ENCODE assay signal across 8 cellular contexts in genomic region chr14:59190372-59190771, GRCh38. TPM values are rescaled to one million over a fixed set of nuclear protein-coding genes. Genes with fewer than 3 reads are reported as not detected.
DNase-seq lines count a peak whose midpoint lies in the region; ATAC-seq and TF ChIP-seq lines count a peak whose summit lies in the region.

No MANE protein-coding gene starts in this region.

- H3K9me2 ChIP-seq in HCT116 (ENCODE audit: insufficient read depth) (no peaks in the 10 kb centered on the region), OCI-LY7 (ENCODE audit: insufficient read depth, low read length) (no peaks in the 10 kb centered on the region)

- H3K4me2 ChIP-seq in HCT116 (ENCODE audit: low read length) = peak overlapping the region; percentile 95
- peak overlapping the region; percentile 93 for H3K4me2 ChIP-seq in OCI-LY7 (ENCODE audit: low read length)

- H3K9me3 ChIP-seq in HCT116 (ENCODE audit: control insufficient read depth in 1 of 2, insufficient read depth in 1 of 2, low read depth in 1 of 2, low read length in 2 of 2) (no peaks in the 10 kb centered on the region), OCI-LY7 (ENCODE audit: low read length) (no peaks in the 10 kb centered on the region), muscle layer of colon (ENCODE audit: low read length) (no peaks in the 10 kb centered on the region)

- peaks cover 15 to 31% of the 10 kb centered on the region in 2 experiments; a peak in 3 of 4 replicates for H3K4me1 ChIP-seq in HCT116 (ENCODE audit: control insufficient read depth in 1 of 2, insufficient read depth in 2 of 2, low read length in 2 of 2)
- H3K4me1 ChIP-seq in OCI-LY7 (ENCODE audit: insufficient read depth, low read length, poor library complexity, severe bottlenecking) = peaks cover 58% of the 10 kb centered on the region
- peaks cover 39% of the 10 kb centered on the region for H3K4me1 ChIP-seq in muscle layer of colon (ENCODE audit: insufficient read depth, low read length)

- intact Hi-C loops in HCT116 (cut with micrococcal nuclease) = no loop called here
- intact Hi-C loops in OCI-LY7 (cut with micrococcal nuclease; ENCODE audit: unreplicated experiment) = no loop called here
- intact Hi-C loops in posterior cingulate gyrus (cut with DNase I) = no loop called here

- BruUV-seq in HCT116 (replicated peaks; lab: Mats Ljungman, UMichigan) = no TSS peak
- no TSS peak for BruUV-seq in OCI-LY7 (replicated peaks; lab: Mats Ljungman, UMichigan)

- peak overlapping the region; percentile 87 for H2AFZ ChIP-seq in HCT116 (ENCODE audit: low read depth, low read length, poor library complexity, severe bottlenecking)
- peak overlapping the region; percentile 4; the same call in 1 of the 2 replicates for H2AFZ ChIP-seq in OCI-LY7 (ENCODE audit: low read length)

- CTCF ChIA-PET in HCT116 (lab: Charles Lee) = no interaction called here
- CTCF ChIA-PET in OCI-LY7 (lab: Charles Lee; ENCODE audit: unreplicated experiment) = interaction anchor here (1.6 kb wide), 2 partner anchors 111 to 254 kb away, joined by 3 to 4 read pairs; no protein-coding TSS in a partner anchor

- H3K9ac ChIP-seq in HCT116 (ENCODE audit: low read length) = peak overlapping the region; percentile 26; the same call in 1 of the 2 replicates
- peak overlapping the region; percentile 83 for H3K9ac ChIP-seq in muscle layer of colon (ENCODE audit: low read length)

- TF ChIP-seq POLR2A in HCT116 (IDR thresholded peaks at IDR 0.05; ENCODE audit: borderline replicate concordance, extremely low read depth, insufficient read depth, insufficient read length) = no peak

- in situ Hi-C loops in G401 (cut with HindIII; ENCODE audit: low sequenced_read_pairs) = no loop called here

- peak; percentile 23; the same call in 1 of the 2 replicates for TF ChIP-seq RAD21 in HCT116 (IDR thresholded peaks at IDR 0.05; ENCODE audit: low read depth)

- H3K36me3 ChIP-seq in HCT116 (ENCODE audit: control insufficient read depth in 1 of 2, insufficient read depth in 2 of 2, low read length in 2 of 2) (no peaks in the 10 kb centered on the region), OCI-LY7 (ENCODE audit: insufficient read depth, low read length) (peaks cover 27% of the 10 kb centered on the region), muscle layer of colon (ENCODE audit: insufficient read depth, low read length) (no peaks in the 10 kb centered on the region)

- POLR2A ChIA-PET in HCT116 (lab: Charles Lee) = interaction anchor here (1.2 kb wide), 1 partner anchor 12 kb away, joined by 3 read pairs; no protein-coding TSS in a partner anchor
- POLR2A ChIA-PET in OCI-LY7 (lab: Charles Lee) = interaction anchor here (0.8 to 5.2 kb wide), 3 partner anchors 11 to 171 kb away, joined by 3 to 36 read pairs (median 3); no protein-coding TSS in a partner anchor

- H3K27ac ChIP-seq in HCT116 (ENCODE audit: low read depth, low read length) (no peak overlapping the region), OCI-LY7 (ENCODE audit: low read depth, low read length, poor library complexity, severe bottlenecking) (peak overlapping the region; percentile 73), coronary artery (peak overlapping the region; percentile 91 to 97), muscle layer of colon (ENCODE audit: low read depth, low read length) (peak overlapping the region; percentile 92)

- H3K79me2 ChIP-seq in HCT116 (ENCODE audit: insufficient read depth, low read length) = no peaks in the 10 kb centered on the region
- H3K79me2 ChIP-seq in OCI-LY7 (ENCODE audit: insufficient read depth, low read depth, low read length) = peaks cover 62% of the 10 kb centered on the region

- H4K20me1 ChIP-seq in HCT116 (ENCODE audit: insufficient read depth) (no peaks in the 10 kb centered on the region), OCI-LY7 (ENCODE audit: insufficient read depth, low read length) (peaks cover 16% of the 10 kb centered on the region)

- H3K4me3 ChIP-seq in HCT116 (replicated peaks in 1 of 2; ENCODE audit: low read depth in 1 of 2, low read length in 2 of 2) (peak overlapping the region; percentile 79), OCI-LY7 (ENCODE audit: low read depth, low read length, poor library complexity, severe bottlenecking) (peak overlapping the region; percentile 85), coronary artery (peak overlapping the region; percentile 76), muscle layer of colon (ENCODE audit: low read depth in 1 of 2, low read length in 2 of 2) (peak overlapping the region; percentile 39 to 93)

- H3K27me3 ChIP-seq in HCT116 (ENCODE audit: insufficient read depth, low read length) (peaks cover 23% of the 10 kb centered on the region), muscle layer of colon (ENCODE audit: control insufficient read depth in 1 of 2, insufficient read depth in 2 of 2, low read length in 2 of 2) (no peaks in the 10 kb centered on the region)

- TF ChIP-seq CTCF in HCT116 (IDR thresholded peaks at IDR 0.05 in 2 of 3, conservative IDR thresholded peaks at IDR 0.05 in 1 of 3; ENCODE audit: borderline replicate concordance in 1 of 3, insufficient read depth in 1 of 3, low read depth in 2 of 3, low read length in 2 of 3) (peak in 2 of 3 experiments; percentile 5 to 15; a peak in 1 of 6 replicates), OCI-LY7 (conservative IDR thresholded peaks at IDR 0.05; ENCODE audit: low read length) (peak; percentile 74), coronary artery (IDR thresholded peaks at IDR 0.05) (no peak)

- DNase-seq in G401 (ENCODE audit: low spot score) = peak; percentile 27
- no peak for DNase-seq in HCT116 (ENCODE audit: low read depth, low spot score)
- peak; percentile 48 for DNase-seq in OCI-LY7 (ENCODE audit: low spot score)
- no peak for DNase-seq in coronary artery (ENCODE audit: low spot score)
- no peak for DNase-seq in KG1 (lab: John Stamatoyannopoulos, UW)
- no peak for DNase-seq in NCI-H2029 treated with DMSO at 0.1 percent for 48 hours (lab: John Stamatoyannopoulos, UW)
- DNase-seq in posterior cingulate gyrus = no peak

- RAD21 ChIA-PET in HCT116 (lab: Charles Lee; ENCODE audit: low non-redundant PET in 1 of 2, low total read pairs in 2 of 2, uncharacterized antibody in 2 of 2, unreplicated experiment in 2 of 2) = no interaction called here

- peak; percentile 18; the same call in 1 of the 2 replicates for ATAC-seq in HCT116

TF ChIP-seq in HCT116, 20 proteins besides CTCF, POLR2A, EP300 and RAD21:
- TF ChIP-seq EGR1 (IDR thresholded peaks at IDR 0.05; ENCODE audit: low read depth) = no peak
- no peak for TF ChIP-seq YY1 (IDR thresholded peaks at IDR 0.05; ENCODE audit: extremely low read depth, insufficient replicate concordance, low read depth, low read length)
- TF ChIP-seq ZFX (IDR thresholded peaks at IDR 0.05) = no peak
- no peak for TF ChIP-seq ELF1 (IDR thresholded peaks at IDR 0.05; ENCODE audit: borderline replicate concordance, low read depth)
- TF ChIP-seq EZH2 (IDR thresholded peaks at IDR 0.05) = no peak

RNA-seq across cellular contexts. Expression of gene DAAM1, which starts 1.9 kb away (rescaled TPM):
- 0.27 and 2.3 TPM in 2 replicates for total RNA-seq in G401 (2014; rRNA removed; shearing (Covaris generic))
- 10.7 TPM for total RNA-seq in HCT116 (2021; ENCODE audit: unreplicated experiment)
- 2.7 and 3.3 TPM in 2 replicates for polyA plus RNA-seq in HCT116 (2012)
- total RNA-seq in OCI-LY7 (2014; rRNA removed; shearing (Covaris generic)) = 28.7 and 30.1 TPM in 2 replicates
- total RNA-seq in OCI-LY7 (2022) = 69.4 and 72.8 TPM in 2 replicates

Comparison
In these comparisons a context has a peak if more than half of its experiments do, and no peak if none do; other contexts are left out.
1. DNase-seq: peak in G401 (single experiment) and OCI-LY7 (single experiment); none in HCT116 (single experiment), coronary artery (single experiment), KG1 (single experiment), NCI-H2029 treated with DMSO at 0.1 percent for 48 hours (single experiment) and posterior cingulate gyrus (0 of 10).
2. Peak in every context shown above with its lines, with median percentiles within 50 percentile points of each other: H3K4me3 ChIP-seq.